In genomic region chr11:35173011-35173511, GRCh38 we compare ENCODE assay signal across 8 cellular contexts. TPM values are rescaled to one million over a fixed set of nuclear protein-coding genes. Genes with fewer than 3 reads are reported as not detected.
DNase-seq lines count a peak whose midpoint lies in the region; ATAC-seq and TF ChIP-seq lines count a peak whose summit lies in the region.

No MANE protein-coding gene starts in this region.

- peaks cover 12% of the 10 kb centered on the region for H3K4me1 ChIP-seq in neuron (ENCODE audit: insufficient read depth, low read length)

- intact Hi-C loops in activated T-helper 2 cell treated with anti-CD3 and anti-CD28 coated beads, Interferon-gamma antibody, Interleukin-2, Interleukin-4, amounts not matched to agents 10 μg/mL and 5 μg/mL and 100 μg/mL, durations not matched to agents 14 hours and 24 hours and 36 hours (cut with micrococcal nuclease): loop anchor here (5.0 to 10.0 kb wide), 2 partner anchors 119 to 518 kb away; no protein-coding TSS in a partner anchor

- H3K4me1 Mint-ChIP-seq in activated T-helper 2 cell treated with anti-CD3 and anti-CD28 coated beads, Interferon-gamma antibody, Interleukin-2, Interleukin-4, amounts not matched to agents 10 μg/mL and 5 μg/mL and 100 μg/mL, durations not matched to agents 14 hours and 24 hours and 36 hours (ENCODE audit: low read depth): peaks cover 91% of the 10 kb centered on the region
- H3K4me1 Mint-ChIP-seq in nephron progenitor cell (peaks cover 26% of the 10 kb centered on the region), chondrocyte (ENCODE audit: low read depth) (peaks cover 44% of the 10 kb centered on the region)

- no peaks in the 10 kb centered on the region for H3K27me3 ChIP-seq in neuron (ENCODE audit: insufficient read depth, low read length)

- H3K9me3 ChIP-seq in neuron (ENCODE audit: low read length): no peaks in the 10 kb centered on the region

- no peak overlapping the region for H3K4me3 Mint-ChIP-seq in activated T-helper 2 cell treated with anti-CD3 and anti-CD28 coated beads, Interferon-gamma antibody, Interleukin-2, Interleukin-4, amounts not matched to agents 10 μg/mL and 5 μg/mL and 100 μg/mL, durations not matched to agents 14 hours and 24 hours and 36 hours (ENCODE audit: low read depth)
- no peak overlapping the region for H3K4me3 Mint-ChIP-seq in nephron progenitor cell
- H3K4me3 Mint-ChIP-seq in chondrocyte (ENCODE audit: unreplicated experiment): no peak overlapping the region

- ATAC-seq in GM18907 (IDR thresholded peaks at IDR 0.05; ENCODE audit: unreplicated experiment) (peak; percentile 60), HG02973 (IDR thresholded peaks at IDR 0.05; ENCODE audit: unreplicated experiment) (peak; percentile 58), HG02840 (IDR thresholded peaks at IDR 0.05; ENCODE audit: low FRiP score, unreplicated experiment) (no peak)

- peak overlapping the region; percentile 75 for H3K27ac Mint-ChIP-seq in activated T-helper 2 cell treated with anti-CD3 and anti-CD28 coated beads, Interferon-gamma antibody, Interleukin-2, Interleukin-4, amounts not matched to agents 10 μg/mL and 5 μg/mL and 100 μg/mL, durations not matched to agents 14 hours and 24 hours and 36 hours
- H3K27ac Mint-ChIP-seq in nephron progenitor cell: no peak overlapping the region
- no peak overlapping the region for H3K27ac Mint-ChIP-seq in chondrocyte (ENCODE audit: unreplicated experiment)

- peak overlapping the region; percentile 33 for H2AFZ ChIP-seq in neuron (ENCODE audit: low read depth, low read length)

- no peaks in the 10 kb centered on the region for H3K27me3 Mint-ChIP-seq in activated T-helper 2 cell treated with anti-CD3 and anti-CD28 coated beads, Interferon-gamma antibody, Interleukin-2, Interleukin-4, amounts not matched to agents 10 μg/mL and 5 μg/mL and 100 μg/mL, durations not matched to agents 14 hours and 24 hours and 36 hours (ENCODE audit: low read depth)
- H3K27me3 Mint-ChIP-seq in nephron progenitor cell (ENCODE audit: low read depth, poor library complexity) (peaks cover 3% of the 10 kb centered on the region), chondrocyte (ENCODE audit: low read depth) (no peaks in the 10 kb centered on the region)

- H3K4me3 ChIP-seq in neuron (ENCODE audit: low read length): no peak overlapping the region

- no peak for DNase-seq in activated T-helper 2 cell treated with anti-CD3 and anti-CD28 coated beads, Interferon-gamma antibody, Interleukin-2, Interleukin-4, amounts not matched to agents 10 μg/mL and 5 μg/mL and 100 μg/mL, durations not matched to agents 14 hours and 24 hours and 36 hours (ENCODE audit: low spot score)
- DNase-seq in DMS114 treated with DMSO at 0.1 percent for 48 hours (lab: John Stamatoyannopoulos, UW; ENCODE audit: unreplicated experiment) (no peak), nephron progenitor cell (no peak), chondrocyte (ENCODE audit: low spot score) (no peak)

- H3K36me3 Mint-ChIP-seq in activated T-helper 2 cell treated with anti-CD3 and anti-CD28 coated beads, Interferon-gamma antibody, Interleukin-2, Interleukin-4, amounts not matched to agents 10 μg/mL and 5 μg/mL and 100 μg/mL, durations not matched to agents 14 hours and 24 hours and 36 hours (ENCODE audit: low read depth): peaks cover 82% of the 10 kb centered on the region
- H3K36me3 Mint-ChIP-seq in nephron progenitor cell (ENCODE audit: low read depth): no peaks in the 10 kb centered on the region
- H3K36me3 Mint-ChIP-seq in chondrocyte (ENCODE audit: low read depth): peaks cover 2% of the 10 kb centered on the region

- H3K9me3 Mint-ChIP-seq in activated T-helper 2 cell treated with anti-CD3 and anti-CD28 coated beads, Interferon-gamma antibody, Interleukin-2, Interleukin-4, amounts not matched to agents 10 μg/mL and 5 μg/mL and 100 μg/mL, durations not matched to agents 14 hours and 24 hours and 36 hours: no peaks in the 10 kb centered on the region
- H3K9me3 Mint-ChIP-seq in nephron progenitor cell (no peaks in the 10 kb centered on the region), chondrocyte (ENCODE audit: low read depth) (no peaks in the 10 kb centered on the region)

- TF ChIP-seq CTCF in nephron progenitor cell (IDR thresholded peaks at IDR 0.05) (no peak), chondrocyte (IDR thresholded peaks at IDR 0.05) (no peak)

- H3K36me3 ChIP-seq in neuron (ENCODE audit: insufficient read depth, low read length): no peaks in the 10 kb centered on the region

RNA-seq across cellular contexts. Expression of gene CD44, which starts 34.1 kb away (rescaled TPM):
- 232 and 249 TPM in 2 replicates for total RNA-seq in activated T-helper 2 cell treated with anti-CD3 and anti-CD28 coated beads, Interferon-gamma antibody, Interleukin-2, Interleukin-4, amounts not matched to agents 10 μg/mL and 5 μg/mL and 100 μg/mL, durations not matched to agents 14 hours and 24 hours and 36 hours
- 176 to 179 TPM (median 177 TPM) in 3 replicates for total RNA-seq in chondrocyte
